ENCODE assay signal across 8 cellular contexts in genomic region chr1:223748773-223749733, GRCh38. TPM values are rescaled to one million over a fixed set of nuclear protein-coding genes. Genes with fewer than 3 reads are reported as not detected.
DNase-seq lines count a peak whose midpoint lies in the region; ATAC-seq, FAIRE-seq and TF ChIP-seq lines count a peak whose summit lies in the region.

No MANE protein-coding gene starts in this region.

- H3K9me3 Mint-ChIP-seq in WTC11, result no peaks in the 10 kb centered on the region

- H3K4me1 ChIP-seq in spleen, result peaks cover 7 to 29% (median 21%) of the 10 kb centered on the region in 6 donors

- no peak overlapping the region for H3K27ac Mint-ChIP-seq in WTC11

- H3K36me3 ChIP-seq in bronchial epithelial cell (ENCODE audit: control insufficient read depth, insufficient read depth, low read length), result peaks cover 64% of the 10 kb centered on the region
- H3K36me3 ChIP-seq in spleen, result peaks cover 0 to 87% (median 52%) of the 10 kb centered on the region in 6 donors

- H3K27me3 ChIP-seq in bronchial epithelial cell (ENCODE audit: control insufficient read depth, insufficient read depth, low read length) (no peaks in the 10 kb centered on the region), spleen (replicated peaks in 1 of 7) (no peaks in the 10 kb centered on the region)

- 6 to 13% (median 8%) methylated on average over 52 to 61 of the region's 61 CpGs for WGBS in spleen, 5 donors

- H3K27me3 Mint-ChIP-seq in WTC11 (ENCODE audit: low read depth), result peaks cover 30% of the 10 kb centered on the region

- peak; percentile 59 for ATAC-seq in WTC11

- peak overlapping the region; percentile 82 for H3K4me3 Mint-ChIP-seq in WTC11

- peak overlapping the region in 6 of 8 donors; percentile 28 to 73 (median 54) for H3K27ac ChIP-seq in spleen

- DNase-seq in AG08395 (ENCODE audit: low spot score) (peak; percentile 67), GM19240 (ENCODE audit: insufficient read length, low spot score) (peak; percentile 50), HUDEP-2 (lab: John Stamatoyannopoulos, UW; ENCODE audit: unreplicated experiment in 76 of 76) (peak in 49 of 76 experiments; percentile 2 to 64 (median 26)), WTC11 (ENCODE audit: low spot score) (peak; percentile 57), bronchial epithelial cell (ENCODE audit: low read depth) (no peak), inferior parietal cortex (ENCODE audit: extremely low spot score) (peak; percentile 81), spleen (peak; percentile 94), A172 (ENCODE audit: low spot score) (no peak)

- POLR2A ChIA-PET in WTC11 (lab: Charles Lee), result interaction anchor here (0.6 to 1.0 kb wide), 2 partner anchors 36 to 560 kb away, joined by 3 to 4 read pairs; partner anchors contain the start of gene CAPN2

- TF ChIP-seq POLR2A in spleen (IDR thresholded peaks at IDR 0.05), result no peak

- H3K4me1 Mint-ChIP-seq in WTC11, result peaks cover 17% of the 10 kb centered on the region

- intact Hi-C loops in spleen (cut with DNase I; ENCODE audit: low total_unique reads), result loop anchor here (5.0 kb wide), 1 partner anchor 37 kb away; the partner anchor contains the start of gene CAPN2

- CTCF ChIA-PET in WTC11 (lab: Charles Lee), result interaction anchor here (0.8 to 3.6 kb wide), 23 partner anchors 10 to 303 kb away, joined by 3 to 34 read pairs (median 6); partner anchors contain the start of gene CAPN2

- H3K4me3 ChIP-seq in bronchial epithelial cell (ENCODE audit: low read depth, low read length) (no peak overlapping the region), spleen (peak overlapping the region; percentile 29 to 67 (median 43))

- H3K9me3 ChIP-seq in spleen, result no peaks in the 10 kb centered on the region

- TF ChIP-seq CTCF in WTC11 (IDR thresholded peaks at IDR 0.05) (peak; percentile 83), bronchial epithelial cell (IDR thresholded peaks at IDR 0.05; ENCODE audit: insufficient read depth, low read length, severe bottlenecking) (peak; percentile 85), spleen (IDR thresholded peaks at IDR 0.05 in 8 of 11, conservative IDR thresholded peaks at IDR 0.05 in 3 of 11) (peak; percentile 61 to 97 (median 90))

- H3K36me3 Mint-ChIP-seq in WTC11, result peaks cover 3% of the 10 kb centered on the region; the same call in 1 of the 2 replicates

- no peak for FAIRE-seq in bronchial epithelial cell (lab: Jason Lieb, UNC)

TF ChIP-seq in WTC11, 78 proteins besides CTCF, POLR2A, EP300 and RAD21 (continues in another document):
- TF ChIP-seq, protein P1, sequence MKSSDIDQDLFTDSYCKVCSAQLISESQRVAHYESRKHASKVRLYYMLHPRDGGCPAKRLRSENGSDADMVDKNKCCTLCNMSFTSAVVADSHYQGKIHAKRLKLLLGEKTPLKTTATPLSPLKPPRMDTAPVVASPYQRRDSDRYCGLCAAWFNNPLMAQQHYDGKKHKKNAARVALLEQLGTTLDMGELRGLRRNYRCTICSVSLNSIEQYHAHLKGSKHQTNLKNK (CRISPR knock-in tag; IDR thresholded peaks at IDR 0.05), result no peak
- TF ChIP-seq ZNF281 (CRISPR knock-in tag; IDR thresholded peaks at IDR 0.05), result no peak
- TF ChIP-seq, protein P2, sequence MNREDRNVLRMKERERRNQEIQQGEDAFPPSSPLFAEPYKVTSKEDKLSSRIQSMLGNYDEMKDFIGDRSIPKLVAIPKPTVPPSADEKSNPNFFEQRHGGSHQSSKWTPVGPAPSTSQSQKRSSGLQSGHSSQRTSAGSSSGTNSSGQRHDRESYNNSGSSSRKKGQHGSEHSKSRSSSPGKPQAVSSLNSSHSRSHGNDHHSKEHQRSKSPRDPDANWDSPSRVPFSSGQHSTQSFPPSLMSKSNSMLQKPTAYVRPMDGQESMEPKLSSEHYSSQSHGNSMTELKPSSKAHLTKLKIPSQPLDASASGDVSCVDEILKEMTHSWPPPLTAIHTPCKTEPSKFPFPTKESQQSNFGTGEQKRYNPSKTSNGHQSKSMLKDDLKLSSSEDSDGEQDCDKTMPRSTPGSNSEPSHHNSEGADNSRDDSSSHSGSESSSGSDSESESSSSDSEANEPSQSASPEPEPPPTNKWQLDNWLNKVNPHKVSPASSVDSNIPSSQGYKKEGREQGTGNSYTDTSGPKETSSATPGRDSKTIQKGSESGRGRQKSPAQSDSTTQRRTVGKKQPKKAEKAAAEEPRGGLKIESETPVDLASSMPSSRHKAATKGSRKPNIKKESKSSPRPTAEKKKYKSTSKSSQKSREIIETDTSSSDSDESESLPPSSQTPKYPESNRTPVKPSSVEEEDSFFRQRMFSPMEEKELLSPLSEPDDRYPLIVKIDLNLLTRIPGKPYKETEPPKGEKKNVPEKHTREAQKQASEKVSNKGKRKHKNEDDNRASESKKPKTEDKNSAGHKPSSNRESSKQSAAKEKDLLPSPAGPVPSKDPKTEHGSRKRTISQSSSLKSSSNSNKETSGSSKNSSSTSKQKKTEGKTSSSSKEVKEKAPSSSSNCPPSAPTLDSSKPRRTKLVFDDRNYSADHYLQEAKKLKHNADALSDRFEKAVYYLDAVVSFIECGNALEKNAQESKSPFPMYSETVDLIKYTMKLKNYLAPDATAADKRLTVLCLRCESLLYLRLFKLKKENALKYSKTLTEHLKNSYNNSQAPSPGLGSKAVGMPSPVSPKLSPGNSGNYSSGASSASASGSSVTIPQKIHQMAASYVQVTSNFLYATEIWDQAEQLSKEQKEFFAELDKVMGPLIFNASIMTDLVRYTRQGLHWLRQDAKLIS (CRISPR knock-in tag; IDR thresholded peaks at IDR 0.05; ENCODE audit: borderline replicate concordance), result no peak
- TF ChIP-seq CREB1 (CRISPR knock-in tag; IDR thresholded peaks at IDR 0.05), result no peak
- TF ChIP-seq FOXP1 (CRISPR knock-in tag; IDR thresholded peaks at IDR 0.05; ENCODE audit: borderline replicate concordance), result peak; percentile 65; the same call in 1 of the 2 replicates
- TF ChIP-seq GTF2I (CRISPR knock-in tag; conservative IDR thresholded peaks at IDR 0.05), result no peak
- no peak for TF ChIP-seq PRDM15 (CRISPR knock-in tag; IDR thresholded peaks at IDR 0.05)
- TF ChIP-seq ESRRA (CRISPR knock-in tag; IDR thresholded peaks at IDR 0.05; ENCODE audit: borderline replicate concordance), result no peak
- TF ChIP-seq ZNF138 (CRISPR knock-in tag; conservative IDR thresholded peaks at IDR 0.05), result no peak
- TF ChIP-seq HMGA2 (CRISPR knock-in tag; IDR thresholded peaks at IDR 0.05), result no peak
- TF ChIP-seq CREM (CRISPR knock-in tag; IDR thresholded peaks at IDR 0.05), result peak; percentile 40; the same call in 1 of the 2 replicates
- no peak for TF ChIP-seq TCF7 (CRISPR knock-in tag; IDR thresholded peaks at IDR 0.05; ENCODE audit: low read depth)

RNA-seq across cellular contexts. Expression of gene CAPN2, which starts 36.7 kb away (rescaled TPM):
- total RNA-seq in WTC11 (2021) (21.3 to 24.6 TPM (median 24.2 TPM) in 3 replicates), bronchial epithelial cell (353 and 526 TPM in 2 replicates), spleen (100 to 1,000 TPM in 1 of 7 donors, 10 to 100 TPM in 6; 48.8 to 106 (median 88.8) TPM)
- polyA plus RNA-seq in spleen, result 10 to 100 TPM; 20.5 to 50.7 (median 35.7) TPM
- 432 and 455 TPM in 2 replicates for total RNA-seq in A172 (2014; rRNA removed; shearing (Covaris generic))

Comparison
In these comparisons a context has a peak if more than half of its experiments do, and no peak if none do; other contexts are left out.
1. DNase-seq: peak in AG08395 (single experiment), GM19240 (single experiment), HUDEP-2 (49 of 76), WTC11 (single experiment), inferior parietal cortex (single experiment) and spleen (single experiment); none in bronchial epithelial cell (single experiment) and A172 (single experiment).
2. Peak in every context shown above with its lines, with median percentiles within 50 percentile points of each other: CTCF ChIP-seq.